8 cellular contexts compared by ENCODE assay signal in genomic region chr19:47047272-47047930, GRCh38. TPM values are rescaled to one million over a fixed set of nuclear protein-coding genes. Genes with fewer than 3 reads are reported as not detected.
A peak's percentile ranks its signal among the peaks of the same experiment; 100 is the strongest.
DNase-seq lines count a peak whose midpoint lies in the region; ATAC-seq, FAIRE-seq and TF ChIP-seq lines count a peak whose summit lies in the region.

No MANE protein-coding gene starts in this region.

- peaks cover 3% of the 10 kb centered on the region; the same call in 1 of the 2 replicates for H3K36me3 ChIP-seq in GM06990 (ENCODE audit: control insufficient read depth, insufficient read depth, low read length)

- peaks cover 14 to 18% (median 16%) of the 10 kb centered on the region in 3 donors for H3K4me1 Mint-ChIP-seq in T-cell

- H3K27me3 Mint-ChIP-seq in T-cell = no peaks in the 10 kb centered on the region

- peak overlapping the region; percentile 88 to 92 (median 89) for H3K4me3 Mint-ChIP-seq in T-cell

- no peak for TF ChIP-seq POLR2A in H54 (IDR thresholded peaks at IDR 0.05; ENCODE audit: low read depth, low read length)

- H3K36me3 Mint-ChIP-seq in T-cell = no peaks in the 10 kb centered on the region

- H3K9me3 Mint-ChIP-seq in T-cell = no peaks in the 10 kb centered on the region

- CTCF ChIA-PET in T-cell (lab: Charles Lee) = interaction anchor here in 1 of 2 donors (0.5 to 1.6 kb wide), 3 partner anchors 11 to 552 kb away, joined by 3 to 7 read pairs (median 4); no protein-coding TSS in a partner anchor

- ATAC-seq in T-cell (replicated peaks in 1 of 4) (no peak), HG02798 (IDR thresholded peaks at IDR 0.05; ENCODE audit: poor library complexity, unreplicated experiment) (no peak), GM19351 (IDR thresholded peaks at IDR 0.05; ENCODE audit: unreplicated experiment) (no peak)

- H3K27me3 ChIP-seq in GM06990 (replicated peaks; ENCODE audit: control insufficient read depth, insufficient read depth, low read length) = no peaks in the 10 kb centered on the region

- DNase-seq in GM06990 (ENCODE audit: extremely low read depth, insufficient read length) = no peak
- no peak for DNase-seq in T-cell
- DNase-seq in fibroblast of the aortic adventitia (ENCODE audit: low read depth) = no peak
- DNase-seq in retinal pigment epithelial cell (ENCODE audit: low read depth) = no peak
- DNase-seq in H54 (ENCODE audit: insufficient read length, low spot score) = no peak
- DNase-seq in NOMO-1 treated with DMSO at 0.1 percent for 48 hours (lab: John Stamatoyannopoulos, UW; ENCODE audit: unreplicated experiment) = no peak

- H3K27ac Mint-ChIP-seq in T-cell = peak overlapping the region; percentile 72 to 88

- POLR2A ChIA-PET in T-cell (lab: Charles Lee) = interaction anchor here (0.6 to 1.0 kb wide), 3 partner anchors 66 to 99 kb away, joined by 3 to 17 read pairs (median 3); partner anchors contain the start of gene ZC3H4 (in 1 of the 2)

- H3K4me3 ChIP-seq in GM06990 (replicated peaks; ENCODE audit: low read depth, low read length) = peak overlapping the region; percentile 84
- H3K4me3 ChIP-seq in fibroblast of the aortic adventitia (ENCODE audit: low read depth, low read length) = peak overlapping the region; percentile 79
- peak overlapping the region; percentile 67 for H3K4me3 ChIP-seq in retinal pigment epithelial cell (ENCODE audit: low read length)

- no peak for FAIRE-seq in H54 (lab: Jason Lieb, UNC)

- no peak for TF ChIP-seq CTCF in GM06990 (IDR thresholded peaks at IDR 0.05; ENCODE audit: insufficient read depth, low read length, poor library complexity, severe bottlenecking)
- no peak for TF ChIP-seq CTCF in fibroblast of the aortic adventitia (IDR thresholded peaks at IDR 0.05; ENCODE audit: insufficient read depth, low read length)
- no peak for TF ChIP-seq CTCF in retinal pigment epithelial cell (conservative IDR thresholded peaks at IDR 0.05; ENCODE audit: low read depth, low read length)

RNA-seq across cellular contexts. Expression of gene TMEM160, which starts 1.0 kb away (rescaled TPM):
- total RNA-seq in T-cell (10 to 100 TPM; 26.6 to 49.0 (median 46.8) TPM), fibroblast of the aortic adventitia (ENCODE audit: low replicate concordance) (21.0 and 43.1 TPM in 2 replicates)

RNA-seq across cellular contexts. Expression of gene NPAS1, which starts 27.8 kb away (rescaled TPM):
- total RNA-seq in T-cell (1 to 10 TPM in 1 of 5 donors, under 1 TPM in 3, not detected in 1; 0.36 to 1.1 (median 0.59) TPM), fibroblast of the aortic adventitia (ENCODE audit: low replicate concordance) (0.49 and 2.1 TPM in 2 replicates)
